ENCODE assay signal across 2 cellular contexts in the genomic region with DNA sequence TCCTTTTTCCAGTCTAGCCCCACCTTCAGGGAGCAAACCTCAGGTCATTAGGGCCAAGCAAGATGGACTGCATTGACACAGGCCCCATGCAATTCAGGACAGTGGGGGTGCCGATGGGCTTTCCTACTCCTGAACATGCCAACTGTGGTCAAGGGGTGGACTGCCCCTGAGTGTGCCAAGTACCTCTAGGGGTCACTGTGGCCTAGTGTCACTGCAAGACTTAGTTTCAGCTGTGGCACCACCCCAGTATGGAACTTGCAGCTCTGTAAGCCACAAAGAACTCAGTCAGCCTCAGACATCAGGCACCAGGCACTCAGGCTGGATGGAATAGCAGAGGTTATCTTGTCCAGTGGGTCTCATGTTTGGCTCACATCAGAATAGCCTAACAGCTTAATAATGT.
TF ChIP-seq lines count a peak whose summit lies in the region.

No MANE protein-coding gene starts in this region.

TF ChIP-seq in HepG2, 621 proteins besides CTCF, POLR2A, EP300 and RAD21:
- no peak for TF ChIP-seq ZNF33A (CRISPR knock-in tag; IDR thresholded peaks at IDR 0.05; ENCODE audit: borderline replicate concordance)
- TF ChIP-seq ZBTB10 (CRISPR knock-in tag; IDR thresholded peaks at IDR 0.05; ENCODE audit: borderline replicate concordance) = no peak
- no peak for TF ChIP-seq JUNB (CRISPR knock-in tag; IDR thresholded peaks at IDR 0.05; ENCODE audit: borderline replicate concordance)
- no peak for TF ChIP-seq TBX3 (IDR thresholded peaks at IDR 0.05; ENCODE audit: borderline replicate concordance)
- TF ChIP-seq SNAPC2 (CRISPR knock-in tag; IDR thresholded peaks at IDR 0.05) = no peak
- TF ChIP-seq, protein P1, sequence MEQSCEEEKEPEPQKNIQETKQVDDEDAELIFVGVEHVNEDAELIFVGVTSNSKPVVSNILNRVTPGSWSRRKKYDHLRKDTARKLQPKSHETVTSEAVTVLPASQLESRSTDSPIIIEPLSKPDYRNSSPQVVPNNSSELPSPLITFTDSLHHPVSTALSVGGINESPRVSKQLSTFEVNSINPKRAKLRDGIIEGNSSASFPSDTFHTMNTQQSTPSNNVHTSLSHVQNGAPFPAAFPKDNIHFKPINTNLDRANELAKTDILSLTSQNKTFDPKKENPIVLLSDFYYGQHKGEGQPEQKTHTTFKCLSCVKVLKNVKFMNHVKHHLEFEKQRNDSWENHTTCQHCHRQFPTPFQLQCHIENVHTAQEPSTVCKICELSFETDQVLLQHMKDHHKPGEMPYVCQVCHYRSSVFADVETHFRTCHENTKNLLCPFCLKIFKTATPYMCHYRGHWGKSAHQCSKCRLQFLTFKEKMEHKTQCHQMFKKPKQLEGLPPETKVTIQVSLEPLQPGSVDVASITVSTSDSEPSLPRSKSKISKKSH (CRISPR knock-in tag; IDR thresholded peaks at IDR 0.05; ENCODE audit: borderline replicate concordance) = no peak
- TF ChIP-seq NFYC (CRISPR knock-in tag; IDR thresholded peaks at IDR 0.05) = no peak
- TF ChIP-seq, protein P2, sequence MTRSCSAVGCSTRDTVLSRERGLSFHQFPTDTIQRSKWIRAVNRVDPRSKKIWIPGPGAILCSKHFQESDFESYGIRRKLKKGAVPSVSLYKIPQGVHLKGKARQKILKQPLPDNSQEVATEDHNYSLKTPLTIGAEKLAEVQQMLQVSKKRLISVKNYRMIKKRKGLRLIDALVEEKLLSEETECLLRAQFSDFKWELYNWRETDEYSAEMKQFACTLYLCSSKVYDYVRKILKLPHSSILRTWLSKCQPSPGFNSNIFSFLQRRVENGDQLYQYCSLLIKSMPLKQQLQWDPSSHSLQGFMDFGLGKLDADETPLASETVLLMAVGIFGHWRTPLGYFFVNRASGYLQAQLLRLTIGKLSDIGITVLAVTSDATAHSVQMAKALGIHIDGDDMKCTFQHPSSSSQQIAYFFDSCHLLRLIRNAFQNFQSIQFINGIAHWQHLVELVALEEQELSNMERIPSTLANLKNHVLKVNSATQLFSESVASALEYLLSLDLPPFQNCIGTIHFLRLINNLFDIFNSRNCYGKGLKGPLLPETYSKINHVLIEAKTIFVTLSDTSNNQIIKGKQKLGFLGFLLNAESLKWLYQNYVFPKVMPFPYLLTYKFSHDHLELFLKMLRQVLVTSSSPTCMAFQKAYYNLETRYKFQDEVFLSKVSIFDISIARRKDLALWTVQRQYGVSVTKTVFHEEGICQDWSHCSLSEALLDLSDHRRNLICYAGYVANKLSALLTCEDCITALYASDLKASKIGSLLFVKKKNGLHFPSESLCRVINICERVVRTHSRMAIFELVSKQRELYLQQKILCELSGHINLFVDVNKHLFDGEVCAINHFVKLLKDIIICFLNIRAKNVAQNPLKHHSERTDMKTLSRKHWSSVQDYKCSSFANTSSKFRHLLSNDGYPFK (CRISPR knock-in tag; IDR thresholded peaks at IDR 0.05; ENCODE audit: borderline replicate concordance) = no peak
- no peak for TF ChIP-seq REL (CRISPR knock-in tag; conservative IDR thresholded peaks at IDR 0.05)
- TF ChIP-seq CREB3 (CRISPR knock-in tag; IDR thresholded peaks at IDR 0.05) = no peak
- TF ChIP-seq FLYWCH1 (CRISPR knock-in tag; IDR thresholded peaks at IDR 0.05) = no peak
- no peak for TF ChIP-seq ZNF260 (CRISPR knock-in tag; IDR thresholded peaks at IDR 0.05; ENCODE audit: borderline replicate concordance, low read depth)
- TF ChIP-seq, protein P3, sequence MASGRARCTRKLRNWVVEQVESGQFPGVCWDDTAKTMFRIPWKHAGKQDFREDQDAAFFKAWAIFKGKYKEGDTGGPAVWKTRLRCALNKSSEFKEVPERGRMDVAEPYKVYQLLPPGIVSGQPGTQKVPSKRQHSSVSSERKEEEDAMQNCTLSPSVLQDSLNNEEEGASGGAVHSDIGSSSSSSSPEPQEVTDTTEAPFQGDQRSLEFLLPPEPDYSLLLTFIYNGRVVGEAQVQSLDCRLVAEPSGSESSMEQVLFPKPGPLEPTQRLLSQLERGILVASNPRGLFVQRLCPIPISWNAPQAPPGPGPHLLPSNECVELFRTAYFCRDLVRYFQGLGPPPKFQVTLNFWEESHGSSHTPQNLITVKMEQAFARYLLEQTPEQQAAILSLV (CRISPR knock-in tag; IDR thresholded peaks at IDR 0.05; ENCODE audit: borderline replicate concordance) = no peak
- no peak for TF ChIP-seq ZNF607 (CRISPR knock-in tag; IDR thresholded peaks at IDR 0.05; ENCODE audit: borderline replicate concordance)
- TF ChIP-seq ZNF264 (CRISPR knock-in tag; IDR thresholded peaks at IDR 0.05) = no peak

TF ChIP-seq in endothelial cell of umbilical vein, 7 proteins besides CTCF, POLR2A, EP300 and RAD21:
- TF ChIP-seq FOS (IDR thresholded peaks at IDR 0.05; ENCODE audit: borderline replicate concordance, insufficient read depth, low read length) = no peak
- no peak for TF ChIP-seq EZH2 (IDR thresholded peaks at IDR 0.05; ENCODE audit: borderline replicate concordance, low read depth, low read length, severe bottlenecking)
- TF ChIP-seq POLR2AphosphoS5 (IDR thresholded peaks at IDR 0.05; ENCODE audit: insufficient read depth, low read depth, low read length) = no peak
- no peak for TF ChIP-seq JUN (IDR thresholded peaks at IDR 0.05; ENCODE audit: borderline replicate concordance, insufficient read depth, insufficient read length, low read depth)
- no peak for TF ChIP-seq MAX (IDR thresholded peaks at IDR 0.05; ENCODE audit: insufficient read depth, insufficient read length)
- TF ChIP-seq MYC (IDR thresholded peaks at IDR 0.05; ENCODE audit: low read depth, low read length) = no peak
- TF ChIP-seq GATA2 (IDR thresholded peaks at IDR 0.05; ENCODE audit: insufficient read depth, insufficient read length, low read depth, low read length) = no peak
TF ChIP-seq in endothelial cell of umbilical vein: peak in this region for 0.
